In genomic region chr1:229693124-229693523, GRCh38 we compare ENCODE assay signal across 1 cellular context.
TF ChIP-seq lines count a peak whose summit lies in the region.

No MANE protein-coding gene starts in this region.

TF ChIP-seq in GM23338, 12 proteins besides CTCF, POLR2A, EP300 and RAD21 (continued from another document):
- TF ChIP-seq, protein P1, sequence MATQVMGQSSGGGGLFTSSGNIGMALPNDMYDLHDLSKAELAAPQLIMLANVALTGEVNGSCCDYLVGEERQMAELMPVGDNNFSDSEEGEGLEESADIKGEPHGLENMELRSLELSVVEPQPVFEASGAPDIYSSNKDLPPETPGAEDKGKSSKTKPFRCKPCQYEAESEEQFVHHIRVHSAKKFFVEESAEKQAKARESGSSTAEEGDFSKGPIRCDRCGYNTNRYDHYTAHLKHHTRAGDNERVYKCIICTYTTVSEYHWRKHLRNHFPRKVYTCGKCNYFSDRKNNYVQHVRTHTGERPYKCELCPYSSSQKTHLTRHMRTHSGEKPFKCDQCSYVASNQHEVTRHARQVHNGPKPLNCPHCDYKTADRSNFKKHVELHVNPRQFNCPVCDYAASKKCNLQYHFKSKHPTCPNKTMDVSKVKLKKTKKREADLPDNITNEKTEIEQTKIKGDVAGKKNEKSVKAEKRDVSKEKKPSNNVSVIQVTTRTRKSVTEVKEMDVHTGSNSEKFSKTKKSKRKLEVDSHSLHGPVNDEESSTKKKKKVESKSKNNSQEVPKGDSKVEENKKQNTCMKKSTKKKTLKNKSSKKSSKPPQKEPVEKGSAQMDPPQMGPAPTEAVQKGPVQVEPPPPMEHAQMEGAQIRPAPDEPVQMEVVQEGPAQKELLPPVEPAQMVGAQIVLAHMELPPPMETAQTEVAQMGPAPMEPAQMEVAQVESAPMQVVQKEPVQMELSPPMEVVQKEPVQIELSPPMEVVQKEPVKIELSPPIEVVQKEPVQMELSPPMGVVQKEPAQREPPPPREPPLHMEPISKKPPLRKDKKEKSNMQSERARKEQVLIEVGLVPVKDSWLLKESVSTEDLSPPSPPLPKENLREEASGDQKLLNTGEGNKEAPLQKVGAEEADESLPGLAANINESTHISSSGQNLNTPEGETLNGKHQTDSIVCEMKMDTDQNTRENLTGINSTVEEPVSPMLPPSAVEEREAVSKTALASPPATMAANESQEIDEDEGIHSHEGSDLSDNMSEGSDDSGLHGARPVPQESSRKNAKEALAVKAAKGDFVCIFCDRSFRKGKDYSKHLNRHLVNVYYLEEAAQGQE (IDR thresholded peaks at IDR 0.05; ENCODE audit: unreplicated experiment), result no peak
- TF ChIP-seq POLR2AphosphoS5 (IDR thresholded peaks at IDR 0.05; ENCODE audit: low read depth) (no peak), EZH2phosphoT487 (IDR thresholded peaks at IDR 0.05; ENCODE audit: unreplicated experiment) (no peak)
